In genomic region chr22:36449776-36450175, GRCh38 we compare ENCODE assay signal across 17 cellular contexts. TPM values are rescaled to one million over a fixed set of nuclear protein-coding genes. Genes with fewer than 3 reads are reported as not detected.
A peak's percentile ranks its signal among the peaks of the same experiment; 100 is the strongest.
DNase-seq lines count a peak whose midpoint lies in the region; ATAC-seq and TF ChIP-seq lines count a peak whose summit lies in the region.
"Had no signal": no experiment of that assay in that cellular context is flagged by ENCODE, and none has a peak within 500 bp of the region (broad histone marks: within the 10 kb centered on the region; RNA-seq: fewer than 3 reads in every experiment).

No MANE protein-coding gene starts in this region.

- CTCF ChIA-PET in Panc1 (lab: Charles Lee) = no interaction called here

- H3K4me3 Mint-ChIP-seq in T-helper 2 cell treated with Interferon-gamma antibody and Interleukin-4, amounts not matched to agents 5 μg/mL and 100 μg/mL, for 36 hours = no peak overlapping the region
- H3K4me3 Mint-ChIP-seq in immature natural killer cell = no peak overlapping the region
- H3K4me3 Mint-ChIP-seq: activated CD8-positive, alpha-beta T cell treated with anti-CD3 and anti-CD28 coated beads for 36 hours; activated T-helper 17 cell treated with anti-CD3 and anti-CD28 coated beads, Interleukin-2, amount 50 U/mL, for 72 hours; natural killer cell treated with Interleukin-12 subunit alpha and Interleukin-12 subunit beta and Interleukin-15 and Interleukin-18, amount 100 ng/mL, for 72 hours had no signal

- no peaks in the 10 kb centered on the region for H3K36me3 ChIP-seq in Panc1 (ENCODE audit: control insufficient read depth, insufficient read depth, low read length)
- H3K36me3 ChIP-seq: SJSA1 had no signal

- H3K9me3 ChIP-seq in Panc1 (ENCODE audit: control insufficient read depth, insufficient read depth, low read depth, low read length) = no peaks in the 10 kb centered on the region
- H3K9me3 ChIP-seq: SJSA1 had no signal

- no peak for DNase-seq in T-helper 2 cell treated with Interferon-gamma antibody and Interleukin-4, amounts not matched to agents 5 μg/mL and 100 μg/mL, for 36 hours (ENCODE audit: low spot score)
- DNase-seq in T-helper 2 cell (no peak), Panc1 (ENCODE audit: low read depth, low spot score) (no peak), immature natural killer cell (no peak), HK-2 (ENCODE audit: unreplicated experiment) (no peak), DMS 273 treated with DMSO at 0.1 percent for 48 hours (lab: John Stamatoyannopoulos, UW) (no peak)
- DNase-seq: activated CD8-positive, alpha-beta T cell treated with anti-CD3 and anti-CD28 coated beads for 36 hours; Karpas-422; left colon; stimulated activated CD4-positive, alpha-beta T cell treated with anti-CD3 and anti-CD28 coated beads, Interleukin-1b, Interleukin-23, amount 100 ng/mL, for 48 hours had no signal

- H3K4me1 ChIP-seq in Panc1 (ENCODE audit: control insufficient read depth, insufficient read depth, low read length) = peaks cover 22% of the 10 kb centered on the region

- peaks cover 2% of the 10 kb centered on the region for H3K36me3 Mint-ChIP-seq in T-helper 2 cell treated with Interferon-gamma antibody and Interleukin-4, amounts not matched to agents 5 μg/mL and 100 μg/mL, for 36 hours (ENCODE audit: low read depth)
- no peaks in the 10 kb centered on the region for H3K36me3 Mint-ChIP-seq in immature natural killer cell
- H3K36me3 Mint-ChIP-seq: natural killer cell treated with Interleukin-12 subunit alpha and Interleukin-12 subunit beta and Interleukin-15 and Interleukin-18, amount 100 ng/mL, for 72 hours had no signal

- in situ Hi-C loops in Panc1 (cut with HindIII; ENCODE audit: low pct_unique_long_range_greater_than_20kb, low sequenced_read_pairs) = no loop called here

- H3K27ac ChIP-seq in Panc1 (ENCODE audit: low read length) = peak overlapping the region; percentile 34; the same call in 1 of the 2 replicates
- peak overlapping the region in 15 of 21 experiments; percentile 11 to 81 (median 59) for H3K27ac ChIP-seq in skin epidermis
- H3K27ac ChIP-seq: 22Rv1, SJSA1 had no signal

- H3K27me3 Mint-ChIP-seq in T-helper 2 cell treated with Interferon-gamma antibody and Interleukin-4, amounts not matched to agents 5 μg/mL and 100 μg/mL, for 36 hours (ENCODE audit: low read depth) = no peaks in the 10 kb centered on the region
- H3K27me3 Mint-ChIP-seq in immature natural killer cell (ENCODE audit: low read depth in 3 of 3) = peaks cover 5 to 15% (median 7%) of the 10 kb centered on the region in 3 donors
- H3K27me3 Mint-ChIP-seq: activated CD8-positive, alpha-beta T cell treated with anti-CD3 and anti-CD28 coated beads for 36 hours; activated T-helper 17 cell treated with anti-CD3 and anti-CD28 coated beads, Interleukin-2, amount 50 U/mL, for 72 hours; natural killer cell treated with Interleukin-12 subunit alpha and Interleukin-12 subunit beta and Interleukin-15 and Interleukin-18, amount 100 ng/mL, for 72 hours had no signal

- POLR2A ChIA-PET in Panc1 (lab: Charles Lee) = no interaction called here

- intact Hi-C loops in Panc1 (cut with micrococcal nuclease; ENCODE audit: unreplicated experiment) = no loop called here

- H3K27me3 ChIP-seq in Panc1 (ENCODE audit: control insufficient read depth, insufficient read depth, low read length) = no peaks in the 10 kb centered on the region
- H3K27me3 ChIP-seq: SJSA1 had no signal

- H3K4me3 ChIP-seq in Panc1 (ENCODE audit: low read depth in 2 of 2, low read length in 2 of 2) = no peak overlapping the region
- H3K4me3 ChIP-seq in skin epidermis = no peak overlapping the region
- H3K4me3 ChIP-seq: SJSA1 had no signal

- ATAC-seq in Panc1 (no peak), HG03025 (IDR thresholded peaks at IDR 0.05; ENCODE audit: low FRiP score, unreplicated experiment) (no peak)
- ATAC-seq: activated CD8-positive, alpha-beta T cell treated with anti-CD3 and anti-CD28 coated beads for 36 hours; activated T-helper 17 cell treated with anti-CD3 and anti-CD28 coated beads, Interleukin-2, amount 50 U/mL, for 72 hours; esophagus mucosa; left colon; natural killer cell treated with Interleukin-12 subunit alpha and Interleukin-12 subunit beta and Interleukin-15 and Interleukin-18, amount 100 ng/mL, for 72 hours had no signal

- peaks cover 36% of the 10 kb centered on the region for H3K4me1 Mint-ChIP-seq in T-helper 2 cell treated with Interferon-gamma antibody and Interleukin-4, amounts not matched to agents 5 μg/mL and 100 μg/mL, for 36 hours (ENCODE audit: low read depth)
- peaks cover 67 to 70% of the 10 kb centered on the region in 2 donors for H3K4me1 Mint-ChIP-seq in immature natural killer cell

- TF ChIP-seq CTCF in Panc1 (IDR thresholded peaks at IDR 0.05) = no peak

- H3K9me3 Mint-ChIP-seq in T-helper 2 cell treated with Interferon-gamma antibody and Interleukin-4, amounts not matched to agents 5 μg/mL and 100 μg/mL, for 36 hours = no peaks in the 10 kb centered on the region
- H3K9me3 Mint-ChIP-seq in immature natural killer cell = no peaks in the 10 kb centered on the region
- H3K9me3 Mint-ChIP-seq: activated CD8-positive, alpha-beta T cell treated with anti-CD3 and anti-CD28 coated beads for 36 hours; activated T-helper 17 cell treated with anti-CD3 and anti-CD28 coated beads, Interleukin-2, amount 50 U/mL, for 72 hours; natural killer cell treated with Interleukin-12 subunit alpha and Interleukin-12 subunit beta and Interleukin-15 and Interleukin-18, amount 100 ng/mL, for 72 hours had no signal

- no TSS peak for BruUV-seq in Panc1 (replicated peaks; lab: Mats Ljungman, UMichigan)

- H3K27ac Mint-ChIP-seq in T-helper 2 cell treated with Interferon-gamma antibody and Interleukin-4, amounts not matched to agents 5 μg/mL and 100 μg/mL, for 36 hours = peak overlapping the region; percentile 60
- peak overlapping the region in 5 of 6 donors; percentile 32 to 83 (median 62) for H3K27ac Mint-ChIP-seq in immature natural killer cell

RNA-seq across cellular contexts. Expression of gene TXN2, which starts 31.7 kb away (rescaled TPM):
- total RNA-seq in Panc1 (2021; ENCODE audit: unreplicated experiment) = 64.1 TPM
- 102 TPM for polyA plus RNA-seq in Panc1 (2012; ENCODE audit: insufficient read length)
- 100 to 1,000 TPM; 134 to 239 (median 178) TPM for polyA plus RNA-seq in immature natural killer cell

RNA-seq across cellular contexts. Expression of gene FOXRED2, which starts 57.1 kb away (rescaled TPM):
- 37.7 TPM for total RNA-seq in Panc1 (2021; ENCODE audit: unreplicated experiment)
- 24.4 TPM for polyA plus RNA-seq in Panc1 (2012; ENCODE audit: insufficient read length)
- 1 to 10 TPM in 1 of 3 donors, under 1 TPM in 1, not detected in 1; 0.38 to 2.8 TPM for polyA plus RNA-seq in immature natural killer cell
